30 cellular contexts compared by ENCODE assay signal in the genomic region with DNA sequence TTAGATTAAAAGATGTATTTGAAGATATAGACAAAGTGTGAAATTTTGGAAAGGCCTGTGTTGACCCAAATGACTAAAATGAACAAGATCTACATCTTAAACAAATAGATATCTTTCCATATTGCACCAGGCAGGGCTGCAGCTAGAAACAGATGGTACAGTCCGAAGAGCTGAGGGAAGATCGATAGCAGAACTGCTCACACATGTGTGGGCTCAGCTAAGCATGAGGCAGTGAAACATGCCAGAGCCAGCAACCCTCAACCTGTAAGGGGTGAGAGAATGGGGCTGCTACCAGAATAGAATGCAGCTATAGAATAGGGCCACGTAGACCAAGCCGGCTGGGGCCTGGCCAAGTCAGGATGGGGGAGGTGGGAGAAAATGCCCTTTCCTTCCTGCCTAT.
"Had no signal": no experiment of that assay in that cellular context is flagged by ENCODE, and none has a peak within 500 bp of the region (broad histone marks: within the 10 kb centered on the region; RNA-seq: fewer than 3 reads in every experiment).

No MANE protein-coding gene starts in this region.

- H3K36me3 ChIP-seq: left lung, pancreas, prostate gland, stomach, thyroid gland, transverse colon, upper lobe of left lung, vagina had no signal

- ATAC-seq: left colon; left lung; mucosa of descending colon; naive thymus-derived CD4-positive, alpha-beta T cell; natural killer cell treated with Interleukin-12 subunit alpha and Interleukin-12 subunit beta and Interleukin-15 and Interleukin-18, amount 100 ng/mL, for 72 hours; pancreas; right cardiac atrium; sciatic nerve; stimulated activated naive B cell treated with anti-CD40 and anti-IgM and Interleukin-4, amounts not matched to agents 10 μg/mL and 1 μg/mL and 100 μg/mL, for 72 hours; stimulated activated naive CD8-positive, alpha-beta T cell treated with anti-CD3 and anti-CD28 coated beads, Interleukin-15, Interleukin-2, amounts not matched to agents 100 U/mL and 50 U/mL, for 24 hours had no signal

- H3K27me3 Mint-ChIP-seq: natural killer cell treated with Interleukin-12 subunit alpha and Interleukin-12 subunit beta and Interleukin-15 and Interleukin-18, amount 100 ng/mL, for 72 hours; stimulated activated naive B cell treated with anti-CD40 and anti-IgM and Interleukin-4, amounts not matched to agents 10 μg/mL and 1 μg/mL and 100 μg/mL, for 72 hours had no signal

- H3K27me3 ChIP-seq: pancreas, stomach, testis, thyroid gland, transverse colon, upper lobe of left lung, vagina had no signal

- H3K27ac Mint-ChIP-seq: immature natural killer cell; naive thymus-derived CD4-positive, alpha-beta T cell; natural killer cell treated with Interleukin-12 subunit alpha and Interleukin-12 subunit beta and Interleukin-15 and Interleukin-18, amount 100 ng/mL, for 72 hours; stimulated activated naive B cell treated with anti-CD40 and anti-IgM and Interleukin-4, amounts not matched to agents 10 μg/mL and 1 μg/mL and 100 μg/mL, for 72 hours had no signal

- H3K36me3 Mint-ChIP-seq: immature natural killer cell; naive thymus-derived CD4-positive, alpha-beta T cell; natural killer cell treated with Interleukin-12 subunit alpha and Interleukin-12 subunit beta and Interleukin-15 and Interleukin-18, amount 100 ng/mL, for 72 hours; stimulated activated naive B cell treated with anti-CD40 and anti-IgM and Interleukin-4, amounts not matched to agents 10 μg/mL and 1 μg/mL and 100 μg/mL, for 72 hours had no signal

- DNase-seq: hippocampal formation; immature natural killer cell; kidney; left colon; left lung; midbrain; mucosa of descending colon; naive thymus-derived CD4-positive, alpha-beta T cell; nucleus accumbens; pancreas; retina; right cardiac atrium; stimulated activated CD4-positive, alpha-beta T cell treated with anti-CD3 and anti-CD28 coated beads, Interleukin-12 subunit alpha, Interleukin-12 subunit beta, amount 100 ng/mL, for 4 hours; stimulated activated CD4-positive, alpha-beta T cell treated with anti-CD3 and anti-CD28 coated beads, Interleukin-15, amount 100 ng/mL, for 24 hours; stimulated activated CD4-positive, alpha-beta T cell treated with anti-CD3 and anti-CD28 coated beads, Interleukin-2, amount 100 ng/mL, for 24 hours; stimulated activated CD4-positive, alpha-beta T cell treated with anti-CD3 and anti-CD28 coated beads, Interleukin-4, amount 100 ng/mL, for 1 hour; stimulated activated naive B cell treated with anti-CD40 and anti-IgM and Interleukin-4, amounts not matched to agents 10 μg/mL and 1 μg/mL and 100 μg/mL, for 72 hours; stimulated activated naive CD8-positive, alpha-beta T cell treated with anti-CD3 and anti-CD28 coated beads, Interleukin-15, Interleukin-2, amounts not matched to agents 100 U/mL and 50 U/mL, for 24 hours; stomach; testis; thyroid gland; transverse colon; upper lobe of left lung had no signal

- H3K4me3 ChIP-seq: left lung, lung, mucosa of descending colon, pancreas, prostate gland, skin epidermis, stomach, testis, thyroid gland, transverse colon, upper lobe of left lung, vagina had no signal

- H3K9me3 Mint-ChIP-seq: natural killer cell treated with Interleukin-12 subunit alpha and Interleukin-12 subunit beta and Interleukin-15 and Interleukin-18, amount 100 ng/mL, for 72 hours; stimulated activated naive B cell treated with anti-CD40 and anti-IgM and Interleukin-4, amounts not matched to agents 10 μg/mL and 1 μg/mL and 100 μg/mL, for 72 hours had no signal

- H3K27ac ChIP-seq: left lung, pancreas, prostate gland, skin epidermis, stomach, testis, thyroid gland, transverse colon, upper lobe of left lung, vagina had no signal

- H3K9me3 ChIP-seq: left lung, mucosa of descending colon, pancreas, prostate gland, stomach, testis, thyroid gland, transverse colon, upper lobe of left lung, vagina had no signal

- H3K4me1 ChIP-seq: left lung, pancreas, prostate gland, stomach, testis, thyroid gland, transverse colon, upper lobe of left lung, vagina had no signal

- H3K4me3 Mint-ChIP-seq: immature natural killer cell; naive thymus-derived CD4-positive, alpha-beta T cell; natural killer cell treated with Interleukin-12 subunit alpha and Interleukin-12 subunit beta and Interleukin-15 and Interleukin-18, amount 100 ng/mL, for 72 hours; neural crest cell; stimulated activated naive B cell treated with anti-CD40 and anti-IgM and Interleukin-4, amounts not matched to agents 10 μg/mL and 1 μg/mL and 100 μg/mL, for 72 hours had no signal

- H3K4me1 Mint-ChIP-seq: immature natural killer cell; naive thymus-derived CD4-positive, alpha-beta T cell; stimulated activated naive B cell treated with anti-CD40 and anti-IgM and Interleukin-4, amounts not matched to agents 10 μg/mL and 1 μg/mL and 100 μg/mL, for 72 hours had no signal
